21 cellular contexts compared by ENCODE assay signal in genomic region chr10:59582058-59582457, GRCh38.
"Had no signal": no experiment of that assay in that cellular context is flagged by ENCODE, and none has a peak within 500 bp of the region (broad histone marks: within the 10 kb centered on the region; RNA-seq: fewer than 3 reads in every experiment).

No MANE protein-coding gene starts in this region.

- H3K9me3 ChIP-seq: ascending aorta, breast epithelium, sigmoid colon had no signal

- ATAC-seq: activated T-cell treated with anti-CD3 and anti-CD28 coated beads, Interleukin-2, amount 50 U/mL, for 72 hours; left lobe of liver; naive thymus-derived CD4-positive, alpha-beta T cell; stimulated activated memory B cell treated with anti-CD40 and anti-IgM and Interleukin-4, amounts not matched to agents 10 μg/mL and 1 μg/mL and 100 μg/mL, for 72 hours had no signal

- H3K4me3 Mint-ChIP-seq: activated naive CD4-positive, alpha-beta T cell treated with anti-CD3 and anti-CD28 coated beads, Interleukin-2, amount 50 U/mL, for 24 hours; activated T-cell treated with anti-CD3 and anti-CD28 coated beads, Interleukin-2, amount 50 U/mL, for 72 hours; dendritic cell treated with granulocyte-macrophage colony-stimulating factor and Interleukin-4, amounts not matched to agents 40 ng/mL and 50 ng/mL, for 4 days; naive thymus-derived CD4-positive, alpha-beta T cell; stimulated activated memory B cell treated with anti-CD40 and anti-IgM and Interleukin-4, amounts not matched to agents 10 μg/mL and 1 μg/mL and 100 μg/mL, for 72 hours had no signal

- H3K36me3 Mint-ChIP-seq: activated naive CD4-positive, alpha-beta T cell treated with anti-CD3 and anti-CD28 coated beads, Interleukin-2, amount 50 U/mL, for 24 hours; naive thymus-derived CD4-positive, alpha-beta T cell; stimulated activated memory B cell treated with anti-CD40 and anti-IgM and Interleukin-4, amounts not matched to agents 10 μg/mL and 1 μg/mL and 100 μg/mL, for 72 hours had no signal

- H3K4me1 Mint-ChIP-seq: activated naive CD4-positive, alpha-beta T cell treated with anti-CD3 and anti-CD28 coated beads, Interleukin-2, amount 50 U/mL, for 24 hours; stimulated activated memory B cell treated with anti-CD40 and anti-IgM and Interleukin-4, amounts not matched to agents 10 μg/mL and 1 μg/mL and 100 μg/mL, for 72 hours had no signal

- H3K27me3 ChIP-seq: ascending aorta, breast epithelium, sigmoid colon had no signal

- H3K9me3 Mint-ChIP-seq: activated naive CD4-positive, alpha-beta T cell treated with anti-CD3 and anti-CD28 coated beads, Interleukin-2, amount 50 U/mL, for 24 hours; activated T-cell treated with anti-CD3 and anti-CD28 coated beads, Interleukin-2, amount 50 U/mL, for 72 hours; dendritic cell treated with granulocyte-macrophage colony-stimulating factor and Interleukin-4, amounts not matched to agents 40 ng/mL and 50 ng/mL, for 4 days; stimulated activated memory B cell treated with anti-CD40 and anti-IgM and Interleukin-4, amounts not matched to agents 10 μg/mL and 1 μg/mL and 100 μg/mL, for 72 hours had no signal

- H3K27ac ChIP-seq: ascending aorta, breast epithelium, WERI-Rb-1 had no signal

- H3K4me3 ChIP-seq: ascending aorta, breast epithelium, sigmoid colon had no signal

- H3K4me1 ChIP-seq: ascending aorta, breast epithelium had no signal

- DNase-seq: activated CD4-positive, alpha-beta T cell treated with anti-CD3 and anti-CD28 coated beads for 1 hour; activated CD4-positive, alpha-beta T cell treated with anti-CD3 and anti-CD28 coated beads, Interleukin-2, amount 50 U/mL, for 4 hours; activated effector memory CD4-positive, alpha-beta T cell treated with anti-CD3 and anti-CD28 coated beads, Interleukin-2, amount 50 U/mL, for 16 hours; activated T-cell treated with anti-CD3 and anti-CD28 coated beads, Interleukin-2, amount 50 U/mL, for 72 hours; cerebellar nuclear complex; effector memory CD4-positive, alpha-beta T cell; foreskin fibroblast; islet precursor cell; mammary epithelial cell; naive thymus-derived CD4-positive, alpha-beta T cell; sigmoid colon; stimulated activated CD4-positive, alpha-beta T cell treated with anti-CD3 and anti-CD28 coated beads, Interleukin-4, amount 100 ng/mL, for 4 hours; SW 1271; T-helper 2 cell; WERI-Rb-1 had no signal

- H3K27ac Mint-ChIP-seq: activated naive CD4-positive, alpha-beta T cell treated with anti-CD3 and anti-CD28 coated beads, Interleukin-2, amount 50 U/mL, for 24 hours; activated T-cell treated with anti-CD3 and anti-CD28 coated beads, Interleukin-2, amount 50 U/mL, for 72 hours; dendritic cell treated with granulocyte-macrophage colony-stimulating factor and Interleukin-4, amounts not matched to agents 40 ng/mL and 50 ng/mL, for 4 days; naive thymus-derived CD4-positive, alpha-beta T cell; stimulated activated memory B cell treated with anti-CD40 and anti-IgM and Interleukin-4, amounts not matched to agents 10 μg/mL and 1 μg/mL and 100 μg/mL, for 72 hours had no signal

- H3K27me3 Mint-ChIP-seq: dendritic cell treated with granulocyte-macrophage colony-stimulating factor and Interleukin-4, amounts not matched to agents 40 ng/mL and 50 ng/mL, for 4 days; stimulated activated memory B cell treated with anti-CD40 and anti-IgM and Interleukin-4, amounts not matched to agents 10 μg/mL and 1 μg/mL and 100 μg/mL, for 72 hours had no signal

- H3K36me3 ChIP-seq: ascending aorta, breast epithelium, sigmoid colon, WERI-Rb-1 had no signal
